1 cellular context compared by ENCODE assay signal in the genomic region with DNA sequence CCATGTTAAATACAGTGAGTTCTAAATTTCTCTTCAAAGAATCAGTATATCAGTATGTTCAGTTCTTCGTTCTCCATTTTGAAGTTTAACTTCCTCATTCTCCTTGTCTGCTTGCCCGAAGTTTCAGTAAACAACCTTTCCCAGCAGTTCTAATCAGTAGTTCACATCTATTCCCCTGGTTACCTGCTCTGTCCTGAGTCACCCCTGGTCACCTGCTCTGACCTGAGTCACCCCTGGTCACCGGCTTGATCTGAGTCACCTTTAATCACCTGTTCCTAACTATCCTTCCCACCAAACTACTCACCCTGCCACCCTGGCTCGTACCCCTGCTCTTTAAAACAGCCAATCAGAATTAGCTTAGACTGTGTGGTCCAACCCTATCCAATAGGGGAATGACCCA.
TF ChIP-seq lines count a peak whose summit lies in the region.

No MANE protein-coding gene starts in this region.

TF ChIP-seq in K562, 482 proteins besides CTCF, POLR2A, EP300 and RAD21:
- TF ChIP-seq SMAD3 (CRISPR knock-in tag; conservative IDR thresholded peaks at IDR 0.05) (no peak), TAF9B (IDR thresholded peaks at IDR 0.05; ENCODE audit: partially characterized antibody) (no peak), ZEB2 (IDR thresholded peaks at IDR 0.05) (peak; percentile 73)
